Comparison of ENCODE assay signal across 2 cellular contexts in genomic region chr17:4789951-4790704, GRCh38.
TF ChIP-seq lines count a peak whose summit lies in the region.

No MANE protein-coding gene starts in this region.

TF ChIP-seq in GM12891, 5 proteins besides CTCF, POLR2A, EP300 and RAD21:
- TF ChIP-seq POU2F2 (IDR thresholded peaks at IDR 0.05; ENCODE audit: low read depth, low read length) (no peak), PAX5 (IDR thresholded peaks at IDR 0.05; ENCODE audit: insufficient read depth, low read length, severe bottlenecking) (no peak), TAF1 (IDR thresholded peaks at IDR 0.05; ENCODE audit: low read depth, low read length) (no peak), SPI1 (IDR thresholded peaks at IDR 0.05; ENCODE audit: low read depth, low read length) (no peak), POLR2AphosphoS5 (IDR thresholded peaks at IDR 0.05; ENCODE audit: low read depth, low read length) (no peak)
TF ChIP-seq in GM12891: peak in this region for 0.

TF ChIP-seq in GM12878, 131 proteins besides CTCF, POLR2A, EP300 and RAD21 (continues in another document):
- no peak for TF ChIP-seq TARDBP (IDR thresholded peaks at IDR 0.05; ENCODE audit: borderline replicate concordance)
- peak; percentile 50 to 81; a peak in 2 of 4 replicates for TF ChIP-seq BHLHE40 (IDR thresholded peaks at IDR 0.05; ENCODE audit: borderline replicate concordance in 1 of 2, low read depth in 2 of 2, low read length in 1 of 2)
- TF ChIP-seq, protein P1, sequence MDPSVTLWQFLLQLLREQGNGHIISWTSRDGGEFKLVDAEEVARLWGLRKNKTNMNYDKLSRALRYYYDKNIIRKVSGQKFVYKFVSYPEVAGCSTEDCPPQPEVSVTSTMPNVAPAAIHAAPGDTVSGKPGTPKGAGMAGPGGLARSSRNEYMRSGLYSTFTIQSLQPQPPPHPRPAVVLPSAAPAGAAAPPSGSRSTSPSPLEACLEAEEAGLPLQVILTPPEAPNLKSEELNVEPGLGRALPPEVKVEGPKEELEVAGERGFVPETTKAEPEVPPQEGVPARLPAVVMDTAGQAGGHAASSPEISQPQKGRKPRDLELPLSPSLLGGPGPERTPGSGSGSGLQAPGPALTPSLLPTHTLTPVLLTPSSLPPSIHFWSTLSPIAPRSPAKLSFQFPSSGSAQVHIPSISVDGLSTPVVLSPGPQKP (IDR thresholded peaks at IDR 0.05; ENCODE audit: low read depth, low read length): peak; percentile 75
- peak; percentile 87 for TF ChIP-seq ZNF217 (IDR thresholded peaks at IDR 0.05)
- no peak; a peak in 1 of 4 replicates for TF ChIP-seq IKZF2 (IDR thresholded peaks at IDR 0.05)
- TF ChIP-seq CBX5 (IDR thresholded peaks at IDR 0.05; ENCODE audit: low read depth): no peak
- TF ChIP-seq, protein P2, sequence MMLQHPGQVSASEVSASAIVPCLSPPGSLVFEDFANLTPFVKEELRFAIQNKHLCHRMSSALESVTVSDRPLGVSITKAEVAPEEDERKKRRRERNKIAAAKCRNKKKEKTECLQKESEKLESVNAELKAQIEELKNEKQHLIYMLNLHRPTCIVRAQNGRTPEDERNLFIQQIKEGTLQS (IDR thresholded peaks at IDR 0.05; ENCODE audit: borderline replicate concordance, extremely low read depth, low read depth, low read length): peak; percentile 14; the same call in 1 of the 2 replicates
- no peak for TF ChIP-seq EZH2 (IDR thresholded peaks at IDR 0.05; ENCODE audit: borderline replicate concordance, control insufficient read depth, low read depth, low read length)
- no peak for TF ChIP-seq PAX8 (IDR thresholded peaks at IDR 0.05)
- TF ChIP-seq ESRRA (IDR thresholded peaks at IDR 0.05; ENCODE audit: low read length): 0 out of 2 replicates have a peak, but pooled peaks have one; percentile 15
- no peak for TF ChIP-seq PML (IDR thresholded peaks at IDR 0.05; ENCODE audit: low read length)
- no peak for TF ChIP-seq FOXM1 (IDR thresholded peaks at IDR 0.05; ENCODE audit: low read depth, low read length)
- no peak for TF ChIP-seq RBBP5 (conservative IDR thresholded peaks at IDR 0.05)
- TF ChIP-seq JUNB (IDR thresholded peaks at IDR 0.05): no peak
- TF ChIP-seq MYC (IDR thresholded peaks at IDR 0.05; ENCODE audit: insufficient read depth, insufficient read length, insufficient replicate concordance, low read length, severe bottlenecking): no peak
- no peak for TF ChIP-seq KAT2A (conservative IDR thresholded peaks at IDR 0.05; ENCODE audit: control insufficient read depth, low read depth, low read length)
- no peak for TF ChIP-seq CEBPB (IDR thresholded peaks at IDR 0.05; ENCODE audit: borderline replicate concordance in 1 of 2, low read depth in 2 of 2, low read length in 2 of 2)
- no peak for TF ChIP-seq RUNX3 (IDR thresholded peaks at IDR 0.05; ENCODE audit: low read length)
- TF ChIP-seq, protein P3, sequence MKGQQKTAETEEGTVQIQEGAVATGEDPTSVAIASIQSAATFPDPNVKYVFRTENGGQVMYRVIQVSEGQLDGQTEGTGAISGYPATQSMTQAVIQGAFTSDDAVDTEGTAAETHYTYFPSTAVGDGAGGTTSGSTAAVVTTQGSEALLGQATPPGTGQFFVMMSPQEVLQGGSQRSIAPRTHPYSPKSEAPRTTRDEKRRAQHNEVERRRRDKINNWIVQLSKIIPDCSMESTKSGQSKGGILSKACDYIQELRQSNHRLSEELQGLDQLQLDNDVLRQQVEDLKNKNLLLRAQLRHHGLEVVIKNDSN (IDR thresholded peaks at IDR 0.05; ENCODE audit: borderline replicate concordance, extremely low read length, insufficient read depth, low read depth, low read length): no peak
- TF ChIP-seq ATF7 (IDR thresholded peaks at IDR 0.05; ENCODE audit: low read depth): peak; percentile 34; the same call in 1 of the 2 replicates
- TF ChIP-seq, protein P4, sequence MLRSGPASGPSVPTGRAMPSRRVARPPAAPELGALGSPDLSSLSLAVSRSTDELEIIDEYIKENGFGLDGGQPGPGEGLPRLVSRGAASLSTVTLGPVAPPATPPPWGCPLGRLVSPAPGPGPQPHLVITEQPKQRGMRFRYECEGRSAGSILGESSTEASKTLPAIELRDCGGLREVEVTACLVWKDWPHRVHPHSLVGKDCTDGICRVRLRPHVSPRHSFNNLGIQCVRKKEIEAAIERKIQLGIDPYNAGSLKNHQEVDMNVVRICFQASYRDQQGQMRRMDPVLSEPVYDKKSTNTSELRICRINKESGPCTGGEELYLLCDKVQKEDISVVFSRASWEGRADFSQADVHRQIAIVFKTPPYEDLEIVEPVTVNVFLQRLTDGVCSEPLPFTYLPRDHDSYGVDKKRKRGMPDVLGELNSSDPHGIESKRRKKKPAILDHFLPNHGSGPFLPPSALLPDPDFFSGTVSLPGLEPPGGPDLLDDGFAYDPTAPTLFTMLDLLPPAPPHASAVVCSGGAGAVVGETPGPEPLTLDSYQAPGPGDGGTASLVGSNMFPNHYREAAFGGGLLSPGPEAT (IDR thresholded peaks at IDR 0.05; ENCODE audit: low read depth): no peak
- no peak for TF ChIP-seq RELA (IDR thresholded peaks at IDR 0.05; ENCODE audit: borderline replicate concordance, partially characterized antibody)
- TF ChIP-seq RAD51 (IDR thresholded peaks at IDR 0.05): no peak
- peak; percentile 80 for TF ChIP-seq CREB1 (IDR thresholded peaks at IDR 0.05; ENCODE audit: low read depth)
- TF ChIP-seq ZBTB4 (CRISPR knock-in tag; IDR thresholded peaks at IDR 0.05): no peak
- TF ChIP-seq MLLT1 (IDR thresholded peaks at IDR 0.05): no peak
- TF ChIP-seq, protein P5, sequence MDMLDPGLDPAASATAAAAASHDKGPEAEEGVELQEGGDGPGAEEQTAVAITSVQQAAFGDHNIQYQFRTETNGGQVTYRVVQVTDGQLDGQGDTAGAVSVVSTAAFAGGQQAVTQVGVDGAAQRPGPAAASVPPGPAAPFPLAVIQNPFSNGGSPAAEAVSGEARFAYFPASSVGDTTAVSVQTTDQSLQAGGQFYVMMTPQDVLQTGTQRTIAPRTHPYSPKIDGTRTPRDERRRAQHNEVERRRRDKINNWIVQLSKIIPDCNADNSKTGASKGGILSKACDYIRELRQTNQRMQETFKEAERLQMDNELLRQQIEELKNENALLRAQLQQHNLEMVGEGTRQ (IDR thresholded peaks at IDR 0.05; ENCODE audit: borderline replicate concordance, low read depth, low read length): no peak
- TF ChIP-seq PBX3 (IDR thresholded peaks at IDR 0.05; ENCODE audit: insufficient replicate concordance, low read depth, low read length): no peak
- no peak for TF ChIP-seq RCOR1 (conservative IDR thresholded peaks at IDR 0.05; ENCODE audit: low read depth, low read length)
- TF ChIP-seq LARP7 (IDR thresholded peaks at IDR 0.05): peak; percentile 100
- TF ChIP-seq JUND (IDR thresholded peaks at IDR 0.05; ENCODE audit: low read depth, low read length): no peak
- TF ChIP-seq STAT3 (IDR thresholded peaks at IDR 0.05; ENCODE audit: low read depth, low read length): no peak
- no peak for TF ChIP-seq SUPT20H (IDR thresholded peaks at IDR 0.05; ENCODE audit: borderline replicate concordance, control insufficient read depth, low read depth, low read length)
- TF ChIP-seq TAF1 (IDR thresholded peaks at IDR 0.05; ENCODE audit: borderline replicate concordance, low read depth, low read length): peak; percentile 22; the same call in 1 of the 2 replicates
- no peak for TF ChIP-seq PRDM15 (CRISPR knock-in tag; IDR thresholded peaks at IDR 0.05)
- TF ChIP-seq MEF2A (IDR thresholded peaks at IDR 0.05; ENCODE audit: insufficient read depth, low read depth, low read length): 0 out of 2 replicates have a peak, but pooled peaks have one; percentile 24
- no peak for TF ChIP-seq HDAC6 (IDR thresholded peaks at IDR 0.05; ENCODE audit: unreplicated experiment)
- TF ChIP-seq NFIC (IDR thresholded peaks at IDR 0.05; ENCODE audit: low read depth, low read length): no peak
- TF ChIP-seq YY1 (IDR thresholded peaks at IDR 0.05; ENCODE audit: low read depth, low read length): no peak
- TF ChIP-seq KLF5 (IDR thresholded peaks at IDR 0.05; ENCODE audit: partially characterized antibody): peak; percentile 83
- TF ChIP-seq ZZZ3 (IDR thresholded peaks at IDR 0.05; ENCODE audit: control insufficient read depth, insufficient read length, low read depth): no peak
- TF ChIP-seq NR2C1 (IDR thresholded peaks at IDR 0.05): peak; percentile 51
- no peak for TF ChIP-seq NR2C2 (IDR thresholded peaks at IDR 0.05; ENCODE audit: borderline replicate concordance, control insufficient read depth, insufficient read length, low read depth)
